In the genomic region with DNA sequence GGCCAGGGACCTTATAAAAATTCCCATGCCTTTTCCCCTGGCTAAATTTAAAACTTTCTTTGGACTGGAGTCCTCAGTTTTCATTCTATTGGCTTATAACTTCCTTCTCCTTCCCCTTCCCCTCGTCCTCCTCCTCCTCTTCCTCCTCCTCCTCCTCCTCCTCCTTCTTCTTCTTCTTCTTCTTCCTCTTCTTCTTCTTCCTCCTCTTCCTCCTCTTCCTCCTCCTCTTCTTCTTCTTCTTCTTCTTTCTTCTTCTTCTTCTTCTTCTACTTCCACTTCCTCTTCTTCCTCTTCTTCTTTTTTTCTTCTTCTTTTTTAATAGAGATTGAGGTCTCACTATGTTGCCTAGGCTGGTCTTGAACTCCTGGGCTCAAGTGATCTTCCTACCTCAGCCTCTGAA, we compare ENCODE assay signal across 1 cellular context. TPM values are rescaled to one million over a fixed set of nuclear protein-coding genes. Genes with fewer than 3 reads are reported as not detected.
"Had no signal": no experiment of that assay in that cellular context is flagged by ENCODE, and none has a peak within 500 bp of the region (broad histone marks: within the 10 kb centered on the region; RNA-seq: fewer than 3 reads in every experiment).

No MANE protein-coding gene starts in this region.

RNA-seq across cellular contexts. Expression of a gene that starts 4.7 kb away (rescaled TPM):
- polyA plus RNA-seq: HepG2 had no signal
